In genomic region chr3:52330194-52330805, GRCh38 we compare ENCODE assay signal across 18 cellular contexts. TPM values are rescaled to one million over a fixed set of nuclear protein-coding genes. Genes with fewer than 3 reads are reported as not detected.
A peak's percentile ranks its signal among the peaks of the same experiment; 100 is the strongest.
DNase-seq lines count a peak whose midpoint lies in the region; ATAC-seq and TF ChIP-seq lines count a peak whose summit lies in the region.
"Had no signal": no experiment of that assay in that cellular context is flagged by ENCODE, and none has a peak within 500 bp of the region (broad histone marks: within the 10 kb centered on the region; RNA-seq: fewer than 3 reads in every experiment).

No MANE protein-coding gene starts in this region.

- CTCF ChIA-PET in WTC11 (lab: Charles Lee), result interaction anchor here (1.1 to 2.0 kb wide), 7 partner anchors 8 to 99 kb away, joined by 3 to 7 read pairs (median 4); no protein-coding TSS in a partner anchor

- H3K36me3 ChIP-seq in right atrium auricular region, result no peaks in the 10 kb centered on the region
- H3K36me3 ChIP-seq in left ventricle myocardium inferior, result no peaks in the 10 kb centered on the region
- H3K36me3 ChIP-seq: BE2C had no signal

- POLR2A ChIA-PET in WTC11 (lab: Charles Lee), result interaction anchor here (0.7 to 1.0 kb wide), 2 partner anchors 17 to 32 kb away, joined by 4 read pairs; no protein-coding TSS in a partner anchor

- H3K4me1 Mint-ChIP-seq in WTC11, result no peaks in the 10 kb centered on the region
- no peaks in the 10 kb centered on the region for H3K4me1 Mint-ChIP-seq in stimulated activated memory B cell treated with anti-CD40 and anti-IgM and Interleukin-4, amounts not matched to agents 10 μg/mL and 1 μg/mL and 100 μg/mL, for 72 hours

- peak overlapping the region; percentile 10; the same call in 1 of the 2 replicates for H3K27ac Mint-ChIP-seq in WTC11
- H3K27ac Mint-ChIP-seq in stimulated activated memory B cell treated with anti-CD40 and anti-IgM and Interleukin-4, amounts not matched to agents 10 μg/mL and 1 μg/mL and 100 μg/mL, for 72 hours, result peak overlapping the region; percentile 15

- H3K27me3 ChIP-seq in right atrium auricular region, result no peaks in the 10 kb centered on the region
- no peaks in the 10 kb centered on the region for H3K27me3 ChIP-seq in left ventricle myocardium inferior (ENCODE audit: low read depth)
- H3K27me3 ChIP-seq: BE2C, Peyer's patch had no signal

- no peaks in the 10 kb centered on the region for H3K9me3 Mint-ChIP-seq in WTC11
- no peaks in the 10 kb centered on the region for H3K9me3 Mint-ChIP-seq in stimulated activated memory B cell treated with anti-CD40 and anti-IgM and Interleukin-4, amounts not matched to agents 10 μg/mL and 1 μg/mL and 100 μg/mL, for 72 hours
- H3K9me3 Mint-ChIP-seq: CD8-positive, alpha-beta memory T cell had no signal

- intact Hi-C loops in Right ventricle myocardium inferior (cut with DNase I) (no loop called here), left ventricle myocardium inferior (cut with micrococcal nuclease) (no loop called here)

- no peaks in the 10 kb centered on the region for H3K27me3 Mint-ChIP-seq in WTC11 (ENCODE audit: low read depth)
- H3K27me3 Mint-ChIP-seq in stimulated activated memory B cell treated with anti-CD40 and anti-IgM and Interleukin-4, amounts not matched to agents 10 μg/mL and 1 μg/mL and 100 μg/mL, for 72 hours, result no peaks in the 10 kb centered on the region
- H3K27me3 Mint-ChIP-seq: CD8-positive, alpha-beta memory T cell had no signal

- no peaks in the 10 kb centered on the region for H3K36me3 Mint-ChIP-seq in WTC11
- peaks cover 18% of the 10 kb centered on the region for H3K36me3 Mint-ChIP-seq in stimulated activated memory B cell treated with anti-CD40 and anti-IgM and Interleukin-4, amounts not matched to agents 10 μg/mL and 1 μg/mL and 100 μg/mL, for 72 hours

- H3K9me3 ChIP-seq in right atrium auricular region (no peaks in the 10 kb centered on the region), left ventricle myocardium inferior (replicated peaks) (no peaks in the 10 kb centered on the region)
- H3K9me3 ChIP-seq: BE2C, Peyer's patch had no signal

- TF ChIP-seq CTCF in right atrium auricular region (IDR thresholded peaks at IDR 0.05) (no peak), WTC11 (IDR thresholded peaks at IDR 0.05) (no peak), left ventricle myocardium inferior (IDR thresholded peaks at IDR 0.05; ENCODE audit: borderline replicate concordance) (no peak)

- H3K4me3 ChIP-seq in right atrium auricular region, result no peak overlapping the region
- H3K4me3 ChIP-seq in left ventricle myocardium inferior, result no peak overlapping the region
- H3K4me3 ChIP-seq: Peyer's patch had no signal

- H3K4me3 Mint-ChIP-seq in WTC11, result no peak overlapping the region
- H3K4me3 Mint-ChIP-seq in stimulated activated memory B cell treated with anti-CD40 and anti-IgM and Interleukin-4, amounts not matched to agents 10 μg/mL and 1 μg/mL and 100 μg/mL, for 72 hours, result no peak overlapping the region
- H3K4me3 Mint-ChIP-seq: CD8-positive, alpha-beta memory T cell had no signal

- DNase-seq in Right ventricle myocardium inferior (ENCODE audit: missing footprints), result no peak
- DNase-seq in right atrium auricular region (ENCODE audit: low spot score), result no peak
- DNase-seq in WTC11 (ENCODE audit: low spot score), result no peak
- DNase-seq in left ventricle myocardium inferior, result no peak
- DNase-seq in NCI-H1436 (lab: John Stamatoyannopoulos, UW), result no peak
- DNase-seq in COLO829 (ENCODE audit: low spot score), result no peak
- DNase-seq: BE2C; GOT3; NCI-H1092 treated with DMSO at 0.1 percent for 48 hours; NCI-H1694; NCI-H2081 treated with DMSO at 0.1 percent for 48 hours; NCI-H510A; NCI-H748 treated with DMSO at 0.1 percent for 48 hours; NK-92 treated with Interleukin-12 subunit alpha and Interleukin-12 subunit beta, amount 100 ng/mL, for 24 hours; Peyer's patch had no signal

- H3K27ac ChIP-seq in right atrium auricular region (no peak overlapping the region), left ventricle myocardium inferior (replicated peaks) (peak overlapping the region; percentile 26)
- H3K27ac ChIP-seq: Peyer's patch had no signal

- H3K4me1 ChIP-seq in right atrium auricular region (no peaks in the 10 kb centered on the region), left ventricle myocardium inferior (peaks cover 7% of the 10 kb centered on the region)
- H3K4me1 ChIP-seq: BE2C, Peyer's patch had no signal

- ATAC-seq in Right ventricle myocardium inferior (peak; percentile 54), WTC11 (no peak), HG02970 (IDR thresholded peaks at IDR 0.05; ENCODE audit: low FRiP score, unreplicated experiment) (no peak)
- no peak for ATAC-seq in stimulated activated memory B cell treated with anti-CD40 and anti-IgM and Interleukin-4, amounts not matched to agents 10 μg/mL and 1 μg/mL and 100 μg/mL, for 72 hours

TF ChIP-seq in WTC11, 78 proteins besides CTCF, POLR2A, EP300 and RAD21 (continues in another document):
- TF ChIP-seq STAT6 (CRISPR knock-in tag; conservative IDR thresholded peaks at IDR 0.05; ENCODE audit: low read depth), result no peak
- TF ChIP-seq SOX15 (CRISPR knock-in tag; IDR thresholded peaks at IDR 0.05), result no peak
- TF ChIP-seq ZNF512 (CRISPR knock-in tag; IDR thresholded peaks at IDR 0.05; ENCODE audit: borderline replicate concordance), result no peak
- no peak for TF ChIP-seq ZNF416 (CRISPR knock-in tag; IDR thresholded peaks at IDR 0.05)
- no peak for TF ChIP-seq ZNF423 (CRISPR knock-in tag; IDR thresholded peaks at IDR 0.05)
- TF ChIP-seq MLX (CRISPR knock-in tag; IDR thresholded peaks at IDR 0.05), result no peak
- TF ChIP-seq OVOL2 (CRISPR knock-in tag; IDR thresholded peaks at IDR 0.05; ENCODE audit: borderline replicate concordance), result no peak
- TF ChIP-seq MAX (CRISPR knock-in tag; IDR thresholded peaks at IDR 0.05), result no peak
- no peak for TF ChIP-seq GTF2I (CRISPR knock-in tag; conservative IDR thresholded peaks at IDR 0.05)
- no peak for TF ChIP-seq ZMAT4 (CRISPR knock-in tag; IDR thresholded peaks at IDR 0.05)

RNA-seq across cellular contexts. Expression of gene DNAH1, which starts 14.2 kb away (rescaled TPM):
- total RNA-seq in Right ventricle myocardium inferior (2.2 TPM), right atrium auricular region (1 to 10 TPM; 1.5 to 2.5 TPM), WTC11 (2021) (1.5 to 3.7 TPM (median 2.8 TPM) in 3 replicates), left ventricle myocardium inferior (2.2 TPM)

RNA-seq across cellular contexts. Expression of gene GLYCTK, which starts 42.7 kb away (rescaled TPM):
- total RNA-seq in Right ventricle myocardium inferior, result 5.2 TPM
- total RNA-seq in right atrium auricular region, result 1 to 10 TPM; 2.0 to 5.4 TPM
- total RNA-seq in WTC11 (2021), result 5.8 to 8.7 TPM (median 6.2 TPM) in 3 replicates
- 4.0 TPM for total RNA-seq in left ventricle myocardium inferior

RNA-seq across cellular contexts. Expression of gene WDR82, which starts 51.9 kb away (rescaled TPM):
- total RNA-seq in Right ventricle myocardium inferior (62.3 TPM), right atrium auricular region (10 to 100 TPM; 43.2 to 43.8 TPM), WTC11 (2021) (64.6 to 69.7 TPM (median 64.9 TPM) in 3 replicates), left ventricle myocardium inferior (61.6 TPM)
